ENCODE assay signal across 19 cellular contexts in the genomic region with DNA sequence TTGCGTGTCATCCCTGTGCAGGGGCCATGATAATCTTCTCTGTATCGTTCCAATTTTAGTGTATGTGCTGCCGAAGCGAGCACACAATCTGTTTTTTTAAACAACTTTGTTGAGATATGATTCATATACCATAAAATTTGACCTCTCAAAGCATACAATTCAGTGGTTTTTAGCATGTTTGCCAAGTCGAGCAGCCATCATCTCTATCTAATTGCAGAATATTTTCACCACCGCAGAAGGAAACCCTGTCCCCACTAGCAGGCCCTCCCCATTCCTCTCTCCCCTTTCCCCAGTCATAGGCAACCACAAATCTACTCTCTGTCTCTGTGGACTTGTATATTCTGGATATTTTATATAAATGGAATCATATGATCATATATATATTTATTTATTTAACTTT.
A peak's percentile ranks its signal among the peaks of the same experiment; 100 is the strongest.
DNase-seq lines count a peak whose midpoint lies in the region; ATAC-seq and TF ChIP-seq lines count a peak whose summit lies in the region.
"Had no signal": no experiment of that assay in that cellular context is flagged by ENCODE, and none has a peak within 500 bp of the region (broad histone marks: within the 10 kb centered on the region; RNA-seq: fewer than 3 reads in every experiment).

No MANE protein-coding gene starts in this region.

- CTCF ChIA-PET in PC-3 (lab: Charles Lee), result no interaction called here

- H4K20me1 ChIP-seq in PC-3 (ENCODE audit: low read length) (no peaks in the 10 kb centered on the region), fibroblast of lung (ENCODE audit: control insufficient read depth, extremely low read depth, insufficient read depth, low read length) (no peaks in the 10 kb centered on the region)

- intact Hi-C loops in PC-3 (cut with micrococcal nuclease), result no loop called here
- intact Hi-C loops in esophagus muscularis mucosa (cut with DNase I), result no loop called here
- intact Hi-C loops in mucosa of descending colon (cut with DNase I, micrococcal nuclease), result no loop called here

- H3K9me3 ChIP-seq in PC-3 (ENCODE audit: low read length), result no peaks in the 10 kb centered on the region
- H3K9me3 ChIP-seq in fibroblast of lung (ENCODE audit: control insufficient read depth, insufficient read depth, low read depth, low read length), result no peaks in the 10 kb centered on the region
- no peaks in the 10 kb centered on the region for H3K9me3 ChIP-seq in esophagus muscularis mucosa
- H3K9me3 ChIP-seq in mucosa of descending colon, result no peaks in the 10 kb centered on the region

- H3K27ac ChIP-seq in PC-3 (ENCODE audit: low read length) (no peak overlapping the region), fibroblast of lung (ENCODE audit: insufficient read depth, low read length) (no peak overlapping the region), esophagus muscularis mucosa (replicated peaks in 1 of 4) (no peak overlapping the region)
- H3K27ac ChIP-seq: KMS-11, PC-9 had no signal

- peaks cover 3% of the 10 kb centered on the region for H3F3A ChIP-seq in PC-3 (ENCODE audit: low read length, unreplicated experiment)

- H3K4me2 ChIP-seq in PC-3 (ENCODE audit: low read length) (peak overlapping the region; percentile 46), fibroblast of lung (ENCODE audit: extremely low read depth, insufficient read depth, low read length) (no peak overlapping the region)
- H3K4me2 ChIP-seq: KMS-11, PC-9 had no signal

- no peak for TF ChIP-seq EP300 in esophagus muscularis mucosa (IDR thresholded peaks at IDR 0.05)

- POLR2A ChIA-PET in PC-3 (lab: Charles Lee; ENCODE audit: unreplicated experiment), result no interaction called here

- no peaks in the 10 kb centered on the region for H3K9me2 ChIP-seq in PC-3 (replicated peaks; ENCODE audit: low read length)

- TF ChIP-seq CTCF in PC-3 (conservative IDR thresholded peaks at IDR 0.05; ENCODE audit: low read depth, low read length), result no peak
- TF ChIP-seq CTCF in fibroblast of lung (conservative IDR thresholded peaks at IDR 0.05 in 1 of 2, IDR thresholded peaks at IDR 0.05 in 1 of 2; ENCODE audit: low read depth in 1 of 2, low read length in 2 of 2), result no peak
- no peak for TF ChIP-seq CTCF in esophagus muscularis mucosa (IDR thresholded peaks at IDR 0.05)
- TF ChIP-seq CTCF in mucosa of descending colon (IDR thresholded peaks at IDR 0.05), result no peak

- H3K4me1 ChIP-seq in PC-3 (ENCODE audit: insufficient read depth, low read length), result peaks cover 12% of the 10 kb centered on the region
- H3K4me1 ChIP-seq in fibroblast of lung (ENCODE audit: control insufficient read depth, extremely low read depth, insufficient read depth, low read length), result no peaks in the 10 kb centered on the region
- H3K4me1 ChIP-seq in esophagus muscularis mucosa, result no peaks in the 10 kb centered on the region
- H3K4me1 ChIP-seq in mucosa of descending colon (ENCODE audit: low read depth), result no peaks in the 10 kb centered on the region

- no peaks in the 10 kb centered on the region for H3K36me3 ChIP-seq in PC-3 (ENCODE audit: low read depth, low read length)
- H3K36me3 ChIP-seq in fibroblast of lung (ENCODE audit: control insufficient read depth, insufficient read depth, low read length), result no peaks in the 10 kb centered on the region
- no peaks in the 10 kb centered on the region for H3K36me3 ChIP-seq in esophagus muscularis mucosa
- no peaks in the 10 kb centered on the region for H3K36me3 ChIP-seq in mucosa of descending colon (ENCODE audit: low read depth)

- H2AFZ ChIP-seq in PC-3 (ENCODE audit: low read length) (no peak overlapping the region), fibroblast of lung (ENCODE audit: low read length) (no peak overlapping the region)
- H2AFZ ChIP-seq: PC-9 had no signal

- 87% methylated on average over 6 of the region's 6 CpGs for WGBS in esophagus muscularis mucosa

- H3K27me3 ChIP-seq in PC-3 (ENCODE audit: low read length) (no peaks in the 10 kb centered on the region), fibroblast of lung (ENCODE audit: control insufficient read depth, insufficient read depth, low read length) (peaks cover 8% of the 10 kb centered on the region), esophagus muscularis mucosa (peaks cover 0 to 9% (median 0%) of the 10 kb centered on the region in 4 donors)

- TF ChIP-seq POLR2A in esophagus muscularis mucosa (IDR thresholded peaks at IDR 0.05; ENCODE audit: low read depth), result no peak

- ATAC-seq in PC-3 (peak; percentile 91), mucosa of descending colon (no peak)
- ATAC-seq: CD8-positive, alpha-beta T cell; HepG2; Right ventricle myocardium inferior had no signal

- DNase-seq in GM04504 (ENCODE audit: low read depth), result peak; percentile 4
- DNase-seq in PC-3, result peak; percentile 77
- DNase-seq in fibroblast of lung (ENCODE audit: low read depth in 2 of 2), result peak; percentile 76 to 82
- peak; percentile 51 for DNase-seq in stromal cell of bone marrow (ENCODE audit: low read depth)
- DNase-seq in esophagus muscularis mucosa (ENCODE audit: extremely low spot score), result no peak
- DNase-seq in stimulated activated CD4-positive, alpha-beta T cell treated with anti-CD3 and anti-CD28 coated beads, Interleukin-4, amount 100 ng/mL, for 1 hour, result no peak
- DNase-seq in mucosa of descending colon, result no peak
- DNase-seq in LoVo (ENCODE audit: low spot score), result no peak
- DNase-seq: CD8-positive, alpha-beta T cell; DMS79 treated with DMSO at 0.1 percent for 48 hours; MM.1S; NCI-H1092 treated with DMSO at 0.1 percent for 48 hours; NCI-H1694; NCI-H510A treated with DMSO at 0.1 percent for 48 hours; NCI-H82; PC-9 had no signal

- BruUV-seq in PC-3 (replicated peaks; lab: Mats Ljungman, UMichigan), result no TSS peak

- H3K9ac ChIP-seq in PC-3 (ENCODE audit: low read length), result no peak overlapping the region
- no peak overlapping the region for H3K9ac ChIP-seq in fibroblast of lung (ENCODE audit: insufficient read depth, low read length)
- H3K9ac ChIP-seq: KMS-11 had no signal

- H3K79me2 ChIP-seq in PC-3 (ENCODE audit: low read length) (no peaks in the 10 kb centered on the region), fibroblast of lung (ENCODE audit: control insufficient read depth, insufficient read depth, low read length) (no peaks in the 10 kb centered on the region)

- H3K4me3 ChIP-seq in PC-3 (ENCODE audit: low read length) (no peak overlapping the region), fibroblast of lung (replicated peaks in 1 of 4; ENCODE audit: control extremely low read depth in 1 of 4, insufficient read depth in 1 of 4, low read depth in 3 of 4, low read length in 4 of 4) (no peak overlapping the region), esophagus muscularis mucosa (no peak overlapping the region), mucosa of descending colon (no peak overlapping the region)
- H3K4me3 ChIP-seq: PC-9 had no signal

Comparison
In these comparisons a context has a peak if more than half of its experiments do, and no peak if none do; other contexts are left out.
1. DNase-seq: peak in GM04504 (single experiment), PC-3 (single experiment), fibroblast of lung (2 of 2) and stromal cell of bone marrow (single experiment); none in esophagus muscularis mucosa (single experiment), stimulated activated CD4-positive, alpha-beta T cell treated with anti-CD3 and anti-CD28 coated beads, Interleukin-4, amount 100 ng/mL, for 1 hour (single experiment), mucosa of descending colon (0 of 3) and LoVo (single experiment).